In genomic region chr2:3223080-3223923, GRCh38 we compare ENCODE assay signal across 9 cellular contexts.
A peak's percentile ranks its signal among the peaks of the same experiment; 100 is the strongest.
DNase-seq lines count a peak whose midpoint lies in the region; ATAC-seq, FAIRE-seq and TF ChIP-seq lines count a peak whose summit lies in the region.
"Had no signal": no experiment of that assay in that cellular context is flagged by ENCODE, and none has a peak within 500 bp of the region (broad histone marks: within the 10 kb centered on the region; RNA-seq: fewer than 3 reads in every experiment).

No MANE protein-coding gene starts in this region.

- intact Hi-C loops in HepG2 (cut with micrococcal nuclease; ENCODE audit: unreplicated experiment) (no loop called here), testis (cut with DNase I; ENCODE audit: low total_unique reads) (no loop called here)

- TF ChIP-seq RAD21 in HepG2 (CRISPR knock-in tag; IDR thresholded peaks at IDR 0.05) = no peak

- H3K4me3 ChIP-seq in HepG2 (replicated peaks in 1 of 3; ENCODE audit: insufficient read depth in 1 of 3, low read depth in 2 of 3, low read length in 3 of 3) = no peak overlapping the region
- H3K4me3 ChIP-seq in testis = no peak overlapping the region
- H3K4me3 ChIP-seq in SJCRH30 = no peak overlapping the region
- H3K4me3 ChIP-seq: lung had no signal

- WGBS in HepG2 (ENCODE audit: low lambda C conversion rate) = 93% methylated on average over 18 of the region's 18 CpGs
- WGBS in testis, 2 donors = 79 to 82% methylated on average over 17 to 18 of the region's 18 CpGs

- BruUV-seq in HepG2 (replicated peaks; lab: Mats Ljungman, UMichigan) = no TSS peak

- POLR2A ChIA-PET in HepG2 (lab: Yijun Ruan, JAX) = no interaction called here

- H3K27me3 ChIP-seq in HepG2 (ENCODE audit: control insufficient read depth in 1 of 2, insufficient read depth in 2 of 2, low read length in 2 of 2) = no peaks in the 10 kb centered on the region
- H3K27me3 ChIP-seq in testis = no peaks in the 10 kb centered on the region
- H3K27me3 ChIP-seq in SJCRH30 = no peaks in the 10 kb centered on the region

- TF ChIP-seq POLR2A in HepG2 (IDR thresholded peaks at IDR 0.05; ENCODE audit: insufficient read depth in 1 of 2, low read depth in 2 of 2, low read length in 2 of 2) (no peak), testis (IDR thresholded peaks at IDR 0.05) (no peak)

- H3K9me3 ChIP-seq in HepG2 (ENCODE audit: low read length) = peaks cover 10% of the 10 kb centered on the region
- no peaks in the 10 kb centered on the region for H3K9me3 ChIP-seq in testis
- peaks cover 4% of the 10 kb centered on the region; the same call in 1 of the 2 replicates for H3K9me3 ChIP-seq in SJCRH30 (replicated peaks)

- no peak overlapping the region for H3K4me2 ChIP-seq in HepG2 (ENCODE audit: low read depth, low read length)

- in situ Hi-C loops in HepG2 (cut with HindIII; ENCODE audit: extremely low pct_ligation_motif_present, low pct_unique_long_range_greater_than_20kb) = no loop called here

- no peaks in the 10 kb centered on the region for H4K20me1 ChIP-seq in HepG2 (ENCODE audit: insufficient read depth, low read length)

- no peak overlapping the region for H2AFZ ChIP-seq in HepG2 (ENCODE audit: low read length)

- no peak for TF ChIP-seq CTCF in HepG2 (CRISPR knock-in tag; IDR thresholded peaks at IDR 0.05)
- TF ChIP-seq CTCF in testis (IDR thresholded peaks at IDR 0.05) = no peak

- H3K4me1 ChIP-seq in HepG2 (ENCODE audit: insufficient read depth, low read length) = peaks cover 33% of the 10 kb centered on the region
- H3K4me1 ChIP-seq in testis = no peaks in the 10 kb centered on the region
- H3K4me1 ChIP-seq in SJCRH30 = no peaks in the 10 kb centered on the region

- CTCF ChIA-PET in HepG2 (lab: Yijun Ruan, JAX; ENCODE audit: low intra/inter-chr PET ratio, low total read pairs) = no interaction called here

- ATAC-seq in GM19351 (IDR thresholded peaks at IDR 0.05; ENCODE audit: unreplicated experiment) = peak; percentile 90
- peak; percentile 99 for ATAC-seq in HG03378 (IDR thresholded peaks at IDR 0.05; ENCODE audit: unreplicated experiment)
- ATAC-seq in HepG2 = peak; percentile 46

- H3K27ac ChIP-seq in HepG2 (ENCODE audit: extremely low read length, insufficient read depth, low read length) (no peak overlapping the region), testis (no peak overlapping the region), SJCRH30 (no peak overlapping the region)

- H3K36me3 ChIP-seq in HepG2 (replicated peaks in 1 of 2; ENCODE audit: control insufficient read depth in 1 of 2, insufficient read depth in 2 of 2, low read length in 2 of 2) (no peaks in the 10 kb centered on the region), testis (ENCODE audit: low read depth, missing control alignments) (no peaks in the 10 kb centered on the region), SJCRH30 (no peaks in the 10 kb centered on the region)

- DNase-seq in activated T-cell treated with anti-CD3 and anti-CD28 coated beads for 1 hour (ENCODE audit: low read depth) (peak; percentile 24), HepG2 (ENCODE audit: low spot score) (no peak), testis (peak; percentile 20), NCI-H524 treated with DMSO at 0.1 percent for 48 hours (lab: John Stamatoyannopoulos, UW) (no peak), DMS114 treated with DMSO at 0.1 percent for 48 hours (lab: John Stamatoyannopoulos, UW; ENCODE audit: unreplicated experiment) (no peak), SJCRH30 (no peak)

- H3K79me2 ChIP-seq in HepG2 (ENCODE audit: insufficient read depth, low read length) = no peaks in the 10 kb centered on the region

- H3K9ac ChIP-seq in HepG2 (ENCODE audit: insufficient read depth, low read depth, low read length) = no peak overlapping the region

- TF ChIP-seq EP300 in HepG2 (IDR thresholded peaks at IDR 0.05; ENCODE audit: low read depth in 2 of 2, low read length in 2 of 2) (no peak), HepG2 (CRISPR knock-in tag; IDR thresholded peaks at IDR 0.05; ENCODE audit: borderline replicate concordance) (no peak)

- FAIRE-seq in HepG2 (lab: Jason Lieb, UNC) = no peak

TF ChIP-seq in HepG2, 621 proteins besides CTCF, POLR2A, EP300 and RAD21:
- TF ChIP-seq ZBTB38 (CRISPR knock-in tag; IDR thresholded peaks at IDR 0.05) (peak; percentile 52; the same call in 1 of the 2 replicates), MLX (CRISPR knock-in tag; IDR thresholded peaks at IDR 0.05) (no peak), TFAP4 (IDR thresholded peaks at IDR 0.05; ENCODE audit: borderline replicate concordance, low read depth) (no peak), ZNF713 (CRISPR knock-in tag; IDR thresholded peaks at IDR 0.05) (no peak), TCF12 (IDR thresholded peaks at IDR 0.05) (no peak), TCF12 (CRISPR knock-in tag; IDR thresholded peaks at IDR 0.05) (no peak), HNRNPH1 (optimal IDR thresholded peaks at IDR 0.05; ENCODE audit: low read depth, low read length) (no peak), WIZ (CRISPR knock-in tag; IDR thresholded peaks at IDR 0.05) (no peak), TFDP2 (CRISPR knock-in tag; IDR thresholded peaks at IDR 0.05) (no peak), JDP2 (CRISPR knock-in tag; IDR thresholded peaks at IDR 0.05; ENCODE audit: borderline replicate concordance) (no peak), ZNF512B (CRISPR knock-in tag; IDR thresholded peaks at IDR 0.05; ENCODE audit: borderline replicate concordance) (no peak), SNRNP70 (IDR thresholded peaks at IDR 0.05; ENCODE audit: low read depth, low read length) (no peak), NCOA5 (CRISPR knock-in tag; IDR thresholded peaks at IDR 0.05) (no peak), IRF2 (CRISPR knock-in tag; IDR thresholded peaks at IDR 0.05) (no peak), NFYB (CRISPR knock-in tag; IDR thresholded peaks at IDR 0.05) (0 out of 2 replicates have a peak, but pooled peaks have one; percentile 2), RARA (CRISPR knock-in tag; IDR thresholded peaks at IDR 0.05) (no peak), MED8 (CRISPR knock-in tag; IDR thresholded peaks at IDR 0.05; ENCODE audit: insufficient replicate concordance) (no peak)

Comparison
In these comparisons a context has a peak if more than half of its experiments do, and no peak if none do; other contexts are left out.
1. ATAC-seq: peak in every context shown above with its lines; median percentile 99 in HG03378; 90 in GM19351; 46 in HepG2.
2. DNase-seq: peak in activated T-cell treated with anti-CD3 and anti-CD28 coated beads for 1 hour (single experiment) and testis (single experiment); none in HepG2 (single experiment), NCI-H524 treated with DMSO at 0.1 percent for 48 hours (single experiment), DMS114 treated with DMSO at 0.1 percent for 48 hours (single experiment) and SJCRH30 (0 of 2).